ENCODE assay signal across 1 cellular context in genomic region chr2:197502201-197502600, GRCh38.
TF ChIP-seq lines count a peak whose summit lies in the region.

No MANE protein-coding gene starts in this region.

TF ChIP-seq in HepG2, 621 proteins besides CTCF, POLR2A, EP300 and RAD21:
- TF ChIP-seq AGO1 (IDR thresholded peaks at IDR 0.05; ENCODE audit: low read depth, low read length, poor library complexity, severe bottlenecking) (peak; percentile 81), THYN1 (CRISPR knock-in tag; IDR thresholded peaks at IDR 0.05; ENCODE audit: borderline replicate concordance, low read depth) (no peak), SMAD3 (CRISPR knock-in tag; IDR thresholded peaks at IDR 0.05) (peak; percentile 36; the same call in 1 of the 2 replicates), ARHGAP35 (CRISPR knock-in tag; IDR thresholded peaks at IDR 0.05; ENCODE audit: borderline replicate concordance) (no peak), ZNF674 (CRISPR knock-in tag; IDR thresholded peaks at IDR 0.05; ENCODE audit: low read depth) (no peak), SMARCC2 (IDR thresholded peaks at IDR 0.05) (no peak), NFIC (IDR thresholded peaks at IDR 0.05; ENCODE audit: low read length) (no peak), E2F2 (CRISPR knock-in tag; IDR thresholded peaks at IDR 0.05; ENCODE audit: borderline replicate concordance) (no peak), ZNF329 (CRISPR knock-in tag; IDR thresholded peaks at IDR 0.05; ENCODE audit: low read depth) (no peak), SP5 (CRISPR knock-in tag; IDR thresholded peaks at IDR 0.05; ENCODE audit: borderline replicate concordance, low read depth) (no peak), TRIM24 (CRISPR knock-in tag; IDR thresholded peaks at IDR 0.05) (no peak), MIXL1 (CRISPR knock-in tag; IDR thresholded peaks at IDR 0.05) (no peak), ZNF878 (CRISPR knock-in tag; IDR thresholded peaks at IDR 0.05) (0 out of 2 replicates have a peak, but pooled peaks have one; percentile 30), ZNF724P (CRISPR knock-in tag; IDR thresholded peaks at IDR 0.05; ENCODE audit: borderline replicate concordance) (no peak), MED1 (CRISPR knock-in tag; IDR thresholded peaks at IDR 0.05) (no peak), ZGPAT (CRISPR knock-in tag; IDR thresholded peaks at IDR 0.05) (no peak), POLR2G (IDR thresholded peaks at IDR 0.05; ENCODE audit: low read depth, low read length) (0 out of 2 replicates have a peak, but pooled peaks have one; percentile 29), ZNF652 (CRISPR knock-in tag; IDR thresholded peaks at IDR 0.05; ENCODE audit: borderline replicate concordance, low read depth) (no peak), ZNF7 (CRISPR knock-in tag; IDR thresholded peaks at IDR 0.05) (no peak), NFYB (CRISPR knock-in tag; IDR thresholded peaks at IDR 0.05) (no peak), MZF1 (CRISPR knock-in tag; IDR thresholded peaks at IDR 0.05; ENCODE audit: borderline replicate concordance) (no peak), HDAC2 (CRISPR knock-in tag; IDR thresholded peaks at IDR 0.05) (0 out of 2 replicates have a peak, but pooled peaks have one; percentile 13), ZNF33A (CRISPR knock-in tag; IDR thresholded peaks at IDR 0.05; ENCODE audit: borderline replicate concordance) (no peak), CAMTA2 (CRISPR knock-in tag; IDR thresholded peaks at IDR 0.05; ENCODE audit: borderline replicate concordance) (no peak), GTF3A (CRISPR knock-in tag; conservative IDR thresholded peaks at IDR 0.05) (no peak), ZNF761 (CRISPR knock-in tag; conservative IDR thresholded peaks at IDR 0.05) (no peak), PHF20 (CRISPR knock-in tag; IDR thresholded peaks at IDR 0.05) (no peak), ZSCAN9 (CRISPR knock-in tag; IDR thresholded peaks at IDR 0.05; ENCODE audit: borderline replicate concordance) (0 out of 2 replicates have a peak, but pooled peaks have one; percentile 27), POLR2AphosphoS5 (IDR thresholded peaks at IDR 0.05; ENCODE audit: low read depth, low read length) (peak; percentile 33; the same call in 1 of the 2 replicates)
- TF ChIP-seq, protein P1, sequence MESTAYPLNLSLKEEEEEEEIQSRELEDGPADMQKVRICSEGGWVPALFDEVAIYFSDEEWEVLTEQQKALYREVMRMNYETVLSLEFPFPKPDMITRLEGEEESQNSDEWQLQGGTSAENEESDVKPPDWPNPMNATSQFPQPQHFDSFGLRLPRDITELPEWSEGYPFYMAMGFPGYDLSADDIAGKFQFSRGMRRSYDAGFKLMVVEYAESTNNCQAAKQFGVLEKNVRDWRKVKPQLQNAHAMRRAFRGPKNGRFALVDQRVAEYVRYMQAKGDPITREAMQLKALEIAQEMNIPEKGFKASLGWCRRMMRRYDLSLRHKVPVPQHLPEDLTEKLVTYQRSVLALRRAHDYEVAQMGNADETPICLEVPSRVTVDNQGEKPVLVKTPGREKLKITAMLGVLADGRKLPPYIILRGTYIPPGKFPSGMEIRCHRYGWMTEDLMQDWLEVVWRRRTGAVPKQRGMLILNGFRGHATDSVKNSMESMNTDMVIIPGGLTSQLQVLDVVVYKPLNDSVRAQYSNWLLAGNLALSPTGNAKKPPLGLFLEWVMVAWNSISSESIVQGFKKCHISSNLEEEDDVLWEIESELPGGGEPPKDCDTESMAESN (CRISPR knock-in tag; conservative IDR thresholded peaks at IDR 0.05), result no peak
- TF ChIP-seq, protein P2, sequence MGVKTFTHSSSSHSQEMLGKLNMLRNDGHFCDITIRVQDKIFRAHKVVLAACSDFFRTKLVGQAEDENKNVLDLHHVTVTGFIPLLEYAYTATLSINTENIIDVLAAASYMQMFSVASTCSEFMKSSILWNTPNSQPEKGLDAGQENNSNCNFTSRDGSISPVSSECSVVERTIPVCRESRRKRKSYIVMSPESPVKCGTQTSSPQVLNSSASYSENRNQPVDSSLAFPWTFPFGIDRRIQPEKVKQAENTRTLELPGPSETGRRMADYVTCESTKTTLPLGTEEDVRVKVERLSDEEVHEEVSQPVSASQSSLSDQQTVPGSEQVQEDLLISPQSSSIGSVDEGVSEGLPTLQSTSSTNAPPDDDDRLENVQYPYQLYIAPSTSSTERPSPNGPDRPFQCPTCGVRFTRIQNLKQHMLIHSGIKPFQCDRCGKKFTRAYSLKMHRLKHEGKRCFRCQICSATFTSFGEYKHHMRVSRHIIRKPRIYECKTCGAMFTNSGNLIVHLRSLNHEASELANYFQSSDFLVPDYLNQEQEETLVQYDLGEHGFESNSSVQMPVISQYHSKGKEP (CRISPR knock-in tag; IDR thresholded peaks at IDR 0.05), result no peak
- TF ChIP-seq, protein P3, sequence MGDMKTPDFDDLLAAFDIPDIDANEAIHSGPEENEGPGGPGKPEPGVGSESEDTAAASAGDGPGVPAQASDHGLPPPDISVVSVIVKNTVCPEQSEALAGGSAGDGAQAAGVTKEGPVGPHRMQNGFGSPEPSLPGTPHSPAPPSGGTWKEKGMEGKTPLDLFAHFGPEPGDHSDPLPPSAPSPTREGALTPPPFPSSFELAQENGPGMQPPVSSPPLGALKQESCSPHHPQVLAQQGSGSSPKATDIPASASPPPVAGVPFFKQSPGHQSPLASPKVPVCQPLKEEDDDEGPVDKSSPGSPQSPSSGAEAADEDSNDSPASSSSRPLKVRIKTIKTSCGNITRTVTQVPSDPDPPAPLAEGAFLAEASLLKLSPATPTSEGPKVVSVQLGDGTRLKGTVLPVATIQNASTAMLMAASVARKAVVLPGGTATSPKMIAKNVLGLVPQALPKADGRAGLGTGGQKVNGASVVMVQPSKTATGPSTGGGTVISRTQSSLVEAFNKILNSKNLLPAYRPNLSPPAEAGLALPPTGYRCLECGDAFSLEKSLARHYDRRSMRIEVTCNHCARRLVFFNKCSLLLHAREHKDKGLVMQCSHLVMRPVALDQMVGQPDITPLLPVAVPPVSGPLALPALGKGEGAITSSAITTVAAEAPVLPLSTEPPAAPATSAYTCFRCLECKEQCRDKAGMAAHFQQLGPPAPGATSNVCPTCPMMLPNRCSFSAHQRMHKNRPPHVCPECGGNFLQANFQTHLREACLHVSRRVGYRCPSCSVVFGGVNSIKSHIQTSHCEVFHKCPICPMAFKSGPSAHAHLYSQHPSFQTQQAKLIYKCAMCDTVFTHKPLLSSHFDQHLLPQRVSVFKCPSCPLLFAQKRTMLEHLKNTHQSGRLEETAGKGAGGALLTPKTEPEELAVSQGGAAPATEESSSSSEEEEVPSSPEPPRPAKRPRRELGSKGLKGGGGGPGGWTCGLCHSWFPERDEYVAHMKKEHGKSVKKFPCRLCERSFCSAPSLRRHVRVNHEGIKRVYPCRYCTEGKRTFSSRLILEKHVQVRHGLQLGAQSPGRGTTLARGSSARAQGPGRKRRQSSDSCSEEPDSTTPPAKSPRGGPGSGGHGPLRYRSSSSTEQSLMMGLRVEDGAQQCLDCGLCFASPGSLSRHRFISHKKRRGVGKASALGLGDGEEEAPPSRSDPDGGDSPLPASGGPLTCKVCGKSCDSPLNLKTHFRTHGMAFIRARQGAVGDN (CRISPR knock-in tag; IDR thresholded peaks at IDR 0.05), result no peak
- TF ChIP-seq, protein P4, sequence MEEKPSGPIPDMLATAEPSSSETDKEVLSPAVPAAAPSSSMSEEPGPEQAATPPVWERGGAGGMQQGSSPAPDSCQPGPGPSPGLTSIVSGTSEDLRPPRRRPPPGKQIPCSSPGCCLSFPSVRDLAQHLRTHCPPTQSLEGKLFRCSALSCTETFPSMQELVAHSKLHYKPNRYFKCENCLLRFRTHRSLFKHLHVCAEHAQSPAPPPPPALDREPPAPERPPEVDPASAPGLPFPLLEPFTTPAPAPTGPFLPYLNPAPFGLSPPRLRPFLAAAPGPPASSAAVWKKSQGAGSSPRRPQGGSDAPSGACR (CRISPR knock-in tag; IDR thresholded peaks at IDR 0.05), result no peak
